15 cellular contexts compared by ENCODE assay signal in genomic region chr2:147485210-147485851, GRCh38.
"Had no signal": no experiment of that assay in that cellular context is flagged by ENCODE, and none has a peak within 500 bp of the region (broad histone marks: within the 10 kb centered on the region; RNA-seq: fewer than 3 reads in every experiment).

No MANE protein-coding gene starts in this region.

- ATAC-seq: left colon had no signal

- H3K9me3 ChIP-seq: breast epithelium, ovary, sigmoid colon, spleen, thoracic aorta had no signal

- H3K27ac ChIP-seq: breast epithelium, ovary, sigmoid colon, spleen, thoracic aorta had no signal

- H3K36me3 Mint-ChIP-seq: activated naive CD8-positive, alpha-beta T cell treated with anti-CD3 and anti-CD28 coated beads for 36 hours; naive B cell had no signal

- H3K4me3 Mint-ChIP-seq: activated CD4-positive, alpha-beta T cell treated with anti-CD3 and anti-CD28 coated beads, Interleukin-2, amount 10 ng/mL, durations not matched to agents 7 days and 5 days; activated naive CD8-positive, alpha-beta T cell treated with anti-CD3 and anti-CD28 coated beads for 36 hours; activated T-helper 1 cell treated with anti-CD3 and anti-CD28 coated beads, Interleukin-12 subunit alpha, Interleukin-12 subunit beta, Interleukin-2, Interleukin-4 antibody, amounts not matched to agents 30 ng/mL and 10 ng/mL and 1 ng/mL, durations not matched to agents 14 hours and 24 hours and 36 hours had no signal

- H3K36me3 ChIP-seq: breast epithelium, ovary, sigmoid colon, spleen, thoracic aorta had no signal

- H3K27me3 Mint-ChIP-seq: activated CD4-positive, alpha-beta T cell treated with anti-CD3 and anti-CD28 coated beads, Interleukin-2, amount 10 ng/mL, durations not matched to agents 7 days and 5 days; activated naive CD8-positive, alpha-beta T cell treated with anti-CD3 and anti-CD28 coated beads for 36 hours; naive B cell had no signal

- H3K4me3 ChIP-seq: breast epithelium, ovary, sigmoid colon, spleen, thoracic aorta had no signal

- H3K27ac Mint-ChIP-seq: activated CD4-positive, alpha-beta T cell treated with anti-CD3 and anti-CD28 coated beads, Interleukin-2, amount 10 ng/mL, durations not matched to agents 7 days and 5 days; activated naive CD8-positive, alpha-beta T cell treated with anti-CD3 and anti-CD28 coated beads for 36 hours; activated T-helper 1 cell treated with anti-CD3 and anti-CD28 coated beads, Interleukin-12 subunit alpha, Interleukin-12 subunit beta, Interleukin-2, Interleukin-4 antibody, amounts not matched to agents 30 ng/mL and 10 ng/mL and 1 ng/mL, durations not matched to agents 14 hours and 24 hours and 36 hours; naive B cell had no signal

- DNase-seq: activated CD4-positive, alpha-beta T cell treated with anti-CD3 and anti-CD28 coated beads, Interleukin-2, amount 10 ng/mL, durations not matched to agents 7 days and 5 days; activated naive CD8-positive, alpha-beta T cell treated with anti-CD3 and anti-CD28 coated beads for 36 hours; cerebellar nuclear complex; effector CD8-positive, alpha-beta T cell; foreskin fibroblast; hypothalamus; left colon; mammary epithelial cell; naive B cell; ovary; sigmoid colon; spleen had no signal

- H3K4me1 ChIP-seq: breast epithelium had no signal

- H3K27me3 ChIP-seq: breast epithelium, ovary, sigmoid colon, spleen had no signal

- H3K9me3 Mint-ChIP-seq: activated naive CD8-positive, alpha-beta T cell treated with anti-CD3 and anti-CD28 coated beads for 36 hours; activated T-helper 1 cell treated with anti-CD3 and anti-CD28 coated beads, Interleukin-12 subunit alpha, Interleukin-12 subunit beta, Interleukin-2, Interleukin-4 antibody, amounts not matched to agents 30 ng/mL and 10 ng/mL and 1 ng/mL, durations not matched to agents 14 hours and 24 hours and 36 hours; naive B cell had no signal

- H3K4me1 Mint-ChIP-seq: naive B cell had no signal
